ENCODE assay signal across 12 cellular contexts in the genomic region with DNA sequence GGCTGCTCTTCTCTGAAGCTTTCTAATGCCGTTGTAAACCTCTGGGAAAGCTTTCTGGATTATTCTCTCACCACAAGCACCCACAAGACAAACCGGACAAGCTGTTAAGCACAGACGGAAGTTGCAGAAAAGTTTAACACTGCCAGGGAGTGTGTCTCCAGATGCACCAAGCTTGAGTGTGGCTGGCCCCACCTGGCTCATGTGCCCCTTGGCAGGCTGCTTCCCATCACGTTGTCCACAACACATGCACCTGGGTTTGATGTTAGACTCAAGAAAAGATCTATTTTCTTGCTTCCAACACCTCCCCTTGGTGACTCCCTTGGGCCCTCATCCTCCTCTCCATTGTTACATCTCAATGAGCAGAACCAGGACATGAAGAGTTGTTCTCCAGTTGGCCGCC.
"Had no signal": no experiment of that assay in that cellular context is flagged by ENCODE, and none has a peak within 500 bp of the region (broad histone marks: within the 10 kb centered on the region; RNA-seq: fewer than 3 reads in every experiment).

No MANE protein-coding gene starts in this region.

- H3K27ac ChIP-seq: gastroesophageal sphincter, left ventricle myocardium inferior, lower lobe of right lung, sigmoid colon, upper lobe of left lung had no signal

- H3K4me3 ChIP-seq: gastroesophageal sphincter, left ventricle myocardium inferior, lower lobe of right lung, sigmoid colon, skin epidermis, upper lobe of left lung had no signal

- H3K9me3 ChIP-seq: gastroesophageal sphincter, left ventricle myocardium inferior, lower lobe of right lung, sigmoid colon, upper lobe of left lung had no signal

- DNase-seq: effector memory CD4-positive, alpha-beta T cell; kidney; left cardiac atrium; left ventricle myocardium inferior; lower lobe of right lung; midbrain; sigmoid colon; stimulated activated CD4-positive, alpha-beta T cell treated with anti-CD3 and anti-CD28 coated beads, Interleukin-12 subunit alpha, Interleukin-12 subunit beta, amount 100 ng/mL, for 4 hours; stimulated activated naive CD4-positive, alpha-beta T cell treated with Interleukin-2 at 50 U/mL for 16 hours; upper lobe of left lung had no signal

- H3K4me1 ChIP-seq: gastroesophageal sphincter, left ventricle myocardium inferior, lower lobe of right lung, sigmoid colon, upper lobe of left lung had no signal

- H3K27me3 ChIP-seq: gastroesophageal sphincter, sigmoid colon, upper lobe of left lung had no signal

- H3K36me3 ChIP-seq: gastroesophageal sphincter, left ventricle myocardium inferior, lower lobe of right lung, sigmoid colon, upper lobe of left lung had no signal
